Comparison of ENCODE assay signal across 26 cellular contexts in the genomic region with DNA sequence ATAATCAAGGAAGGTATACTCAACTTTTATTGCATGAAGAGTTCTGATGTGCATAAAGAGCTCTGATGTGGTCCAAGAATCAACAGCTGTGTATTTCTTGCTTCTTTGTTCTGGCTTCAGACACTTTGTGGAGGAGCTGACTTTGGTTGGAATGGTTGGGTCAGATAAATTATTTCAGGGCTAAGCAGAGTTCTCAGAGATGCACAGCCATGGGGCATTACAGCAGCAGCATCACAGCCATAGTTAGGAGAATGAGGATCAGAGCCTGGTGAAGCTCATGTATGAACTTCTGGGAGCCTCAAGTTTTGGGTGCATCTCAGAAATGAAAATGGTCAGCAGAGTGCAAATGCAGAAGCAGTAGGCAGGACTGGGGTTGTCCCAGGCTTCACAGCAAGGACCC.
"Had no signal": no experiment of that assay in that cellular context is flagged by ENCODE, and none has a peak within 500 bp of the region (broad histone marks: within the 10 kb centered on the region; RNA-seq: fewer than 3 reads in every experiment).

No MANE protein-coding gene starts in this region.

- DNase-seq: activated CD4-positive, alpha-beta T cell treated with anti-CD3 and anti-CD28 coated beads for 1 hour; activated CD4-positive, alpha-beta T cell treated with anti-CD3 and anti-CD28 coated beads for 4 hours; activated CD4-positive, alpha-beta T cell treated with anti-CD3 and anti-CD28 coated beads, Interleukin-2, amount 10 ng/mL, durations not matched to agents 7 days and 5 days; activated CD4-positive, alpha-beta T cell treated with anti-CD3 and anti-CD28 coated beads, Interleukin-2, amount 50 U/mL, for 4 hours; activated CD8-positive, alpha-beta memory T cell treated with anti-CD3 and anti-CD28 coated beads for 24 hours; activated CD8-positive, alpha-beta T cell treated with anti-CD3 and anti-CD28 coated beads for 36 hours; activated effector memory CD4-positive, alpha-beta T cell treated with Interleukin-2 at 50 U/mL for 16 hours; activated gamma-delta T cell treated with Interleukin-2 at 50 U/mL for 16 hours; activated naive CD4-positive, alpha-beta T cell treated with anti-CD3 and anti-CD28 coated beads, Interleukin-2, amount 50 U/mL, for 16 hours; activated naive CD4-positive, alpha-beta T cell treated with Interleukin-2 at 50 U/mL for 16 hours; activated T-cell treated with anti-CD3 and anti-CD28 coated beads, Interleukin-2, amount 50 U/mL, for 4 hours; amygdala; aorta; dorsolateral prefrontal cortex; effector memory CD4-positive, alpha-beta T cell; esophagus squamous epithelium; foreskin melanocyte; heart right ventricle had no signal

- H3K27me3 Mint-ChIP-seq: activated CD4-positive, alpha-beta T cell treated with anti-CD3 and anti-CD28 coated beads, Interleukin-2, amount 10 ng/mL, durations not matched to agents 7 days and 5 days; activated naive CD8-positive, alpha-beta T cell; central memory CD8-positive, alpha-beta T cell had no signal

- H3K27me3 ChIP-seq: gastroesophageal sphincter had no signal

- H3K4me1 ChIP-seq: esophagus squamous epithelium, gastroesophageal sphincter, heart right ventricle had no signal

- H3K36me3 Mint-ChIP-seq: activated naive CD8-positive, alpha-beta T cell; brain; WTC11 had no signal

- H3K9me3 ChIP-seq: esophagus squamous epithelium, gastroesophageal sphincter, heart right ventricle had no signal

- H3K36me3 ChIP-seq: esophagus squamous epithelium, gastroesophageal sphincter, heart right ventricle had no signal

- H3K27ac Mint-ChIP-seq: activated CD4-positive, alpha-beta T cell treated with anti-CD3 and anti-CD28 coated beads, Interleukin-2, amount 10 ng/mL, durations not matched to agents 7 days and 5 days; activated CD8-positive, alpha-beta T cell treated with anti-CD3 and anti-CD28 coated beads for 36 hours; activated naive CD8-positive, alpha-beta T cell; brain; WTC11 had no signal

- H3K4me3 ChIP-seq: coronary artery, dorsolateral prefrontal cortex, esophagus squamous epithelium, gastroesophageal sphincter, heart right ventricle had no signal

- H3K27ac ChIP-seq: coronary artery, dorsolateral prefrontal cortex, gastroesophageal sphincter, VCaP had no signal

- H3K9me3 Mint-ChIP-seq: activated CD8-positive, alpha-beta T cell treated with anti-CD3 and anti-CD28 coated beads for 36 hours; activated T-cell treated with anti-CD3 and anti-CD28 coated beads, Interleukin-2, amount 50 U/mL, for 4 hours; brain; central memory CD8-positive, alpha-beta T cell; dendritic cell treated with granulocyte-macrophage colony-stimulating factor and Interleukin-4, amounts not matched to agents 40 ng/mL and 50 ng/mL, for 4 days; WTC11 had no signal

- H3K4me1 Mint-ChIP-seq: activated CD4-positive, alpha-beta T cell treated with anti-CD3 and anti-CD28 coated beads, Interleukin-2, amount 10 ng/mL, durations not matched to agents 7 days and 5 days; brain; central memory CD8-positive, alpha-beta T cell had no signal

- H3K4me3 Mint-ChIP-seq: activated CD4-positive, alpha-beta T cell treated with anti-CD3 and anti-CD28 coated beads, Interleukin-2, amount 10 ng/mL, durations not matched to agents 7 days and 5 days; activated CD8-positive, alpha-beta T cell treated with anti-CD3 and anti-CD28 coated beads for 36 hours; activated naive CD8-positive, alpha-beta T cell; activated T-cell treated with anti-CD3 and anti-CD28 coated beads, Interleukin-2, amount 50 U/mL, for 4 hours; brain; central memory CD8-positive, alpha-beta T cell; dendritic cell treated with granulocyte-macrophage colony-stimulating factor and Interleukin-4, amounts not matched to agents 40 ng/mL and 50 ng/mL, for 4 days; WTC11 had no signal
